Comparison of ENCODE assay signal across 10 cellular contexts in the genomic region with DNA sequence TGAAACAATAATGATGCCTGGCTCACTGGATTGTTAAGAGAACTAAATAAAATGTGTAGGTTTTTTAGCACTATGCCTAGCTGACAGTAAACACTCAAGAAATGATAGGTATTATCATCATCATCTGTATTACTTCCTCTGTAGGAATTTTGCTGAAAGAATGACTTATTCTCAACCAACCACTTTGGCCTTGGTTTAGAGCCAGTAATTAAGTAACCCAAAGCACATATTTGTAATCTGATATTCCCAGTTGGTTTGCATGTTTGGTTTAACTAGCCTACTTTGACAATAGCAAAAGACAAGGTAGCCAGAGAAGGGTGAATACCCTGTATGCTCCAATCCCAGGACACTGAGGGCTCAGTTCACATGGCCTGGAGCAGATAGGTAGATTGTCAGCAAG. TPM values are rescaled to one million over a fixed set of nuclear protein-coding genes. Genes with fewer than 3 reads are reported as not detected.
DNase-seq lines count a peak whose midpoint lies in the region; ATAC-seq lines count a peak whose summit lies in the region.
"Had no signal": no experiment of that assay in that cellular context is flagged by ENCODE, and none has a peak within 500 bp of the region (broad histone marks: within the 10 kb centered on the region; RNA-seq: fewer than 3 reads in every experiment).

No MANE protein-coding gene starts in this region.

- peak; percentile 44 for DNase-seq in AG08396 (ENCODE audit: low spot score)
- peak; percentile 80 for DNase-seq in LHCN-M2 (ENCODE audit: low read depth)
- DNase-seq in epithelial cell of prostate (ENCODE audit: low read depth, low spot score), result no peak
- no peak for DNase-seq in SK-N-DZ (ENCODE audit: low spot score)
- DNase-seq: activated CD4-positive, alpha-beta T cell treated with anti-CD3 and anti-CD28 coated beads, Interleukin-2, amount 50 U/mL, for 4 hours; CD4-positive, alpha-beta T cell; kidney glomerular epithelial cell; stimulated activated CD4-positive, alpha-beta T cell treated with anti-CD3 and anti-CD28 coated beads, Interleukin-2, amount 100 ng/mL, for 48 hours had no signal

- ATAC-seq in HG02885 (IDR thresholded peaks at IDR 0.05; ENCODE audit: poor library complexity, unreplicated experiment), result no peak
- no peak for ATAC-seq in GM18502 (IDR thresholded peaks at IDR 0.05; ENCODE audit: poor library complexity, unreplicated experiment)

- H3K27ac ChIP-seq in epithelial cell of prostate, result peak overlapping the region; percentile 19

RNA-seq across cellular contexts. Expression of gene BCAP29, which starts 34.4 kb away (rescaled TPM):
- 214 and 242 TPM in 2 replicates for total RNA-seq in LHCN-M2 (2014; rRNA removed)
- 49.4 TPM for polyA plus RNA-seq in LHCN-M2 (2012)
- 23.7 and 23.8 TPM in 2 replicates for polyA plus RNA-seq in SK-N-DZ (2014; cell fraction: cytosol; rRNA removed)
- polyA plus RNA-seq in SK-N-DZ (2014; cell fraction: nucleus; rRNA removed), result 16.1 and 17.5 TPM in 2 replicates

RNA-seq across cellular contexts. Expression of gene SLC26A4, which starts 46.2 kb away (rescaled TPM):
- 34.8 and 59.2 TPM in 2 replicates for total RNA-seq in LHCN-M2 (2014; rRNA removed)
- 1.3 TPM for polyA plus RNA-seq in LHCN-M2 (2012)
- not detected in 2 replicates for polyA plus RNA-seq in SK-N-DZ (2014; cell fraction: cytosol; rRNA removed)
- not detected in 2 replicates for polyA plus RNA-seq in SK-N-DZ (2014; cell fraction: nucleus; rRNA removed)
- total RNA-seq: CD4-positive, alpha-beta T cell had no signal

RNA-seq across cellular contexts. Expression of gene DUS4L, which starts 50.7 kb away (rescaled TPM):
- total RNA-seq in LHCN-M2 (2014; rRNA removed), result 13.9 and 17.8 TPM in 2 replicates
- 4.5 TPM for polyA plus RNA-seq in LHCN-M2 (2012)
- 19.6 and 20.0 TPM in 2 replicates for polyA plus RNA-seq in SK-N-DZ (2014; cell fraction: cytosol; rRNA removed)
- 20.9 and 28.7 TPM in 2 replicates for polyA plus RNA-seq in SK-N-DZ (2014; cell fraction: nucleus; rRNA removed)

RNA-seq across cellular contexts. Expression of gene COG5, which starts 50.7 kb away (rescaled TPM):
- 31.1 and 41.0 TPM in 2 replicates for total RNA-seq in LHCN-M2 (2014; rRNA removed)
- polyA plus RNA-seq in LHCN-M2 (2012), result 14.4 TPM
- polyA plus RNA-seq in SK-N-DZ (2014; cell fraction: cytosol; rRNA removed), result 20.9 and 33.2 TPM in 2 replicates
- 17.4 and 18.2 TPM in 2 replicates for polyA plus RNA-seq in SK-N-DZ (2014; cell fraction: nucleus; rRNA removed)

Comparison
In these comparisons a context has a peak if more than half of its experiments do, and no peak if none do; other contexts are left out.
1. DNase-seq: peak in AG08396 (single experiment) and LHCN-M2 (single experiment); none in epithelial cell of prostate (single experiment) and SK-N-DZ (single experiment).